ENCODE assay signal across 8 cellular contexts in the genomic region with DNA sequence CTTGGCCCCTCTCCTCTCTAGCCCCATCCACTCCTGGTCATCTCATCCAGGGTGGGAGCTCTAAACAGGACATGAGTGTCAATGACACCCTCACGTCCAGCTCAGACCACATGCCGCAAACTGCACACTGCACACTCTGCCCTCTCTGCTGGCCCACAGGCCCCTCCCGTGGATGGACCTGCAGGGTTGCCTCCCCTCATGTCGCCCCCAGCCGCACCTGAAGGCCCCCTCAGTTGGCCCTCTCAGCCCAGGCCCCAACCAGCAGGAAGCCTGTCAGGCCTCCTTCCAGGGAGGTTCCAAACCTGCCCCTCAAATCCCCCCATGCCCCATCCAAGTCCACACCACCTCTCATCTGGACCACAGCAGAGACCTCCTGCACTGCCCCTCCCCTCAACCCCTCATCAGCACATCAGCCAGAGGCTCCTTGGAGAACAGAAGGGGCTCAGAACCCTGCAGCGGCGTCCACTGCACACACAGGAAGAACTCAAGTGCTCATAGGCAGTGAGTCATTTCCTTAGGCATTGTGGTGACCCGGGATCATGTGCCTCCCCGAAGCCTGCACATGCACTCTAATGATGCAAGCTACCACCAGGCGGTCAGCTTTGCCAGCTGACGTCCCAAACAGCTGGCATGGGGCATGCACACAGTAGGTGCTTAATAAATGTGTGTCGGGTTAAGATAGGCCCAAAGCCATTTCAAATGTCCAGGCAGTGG. TPM values are rescaled to one million over a fixed set of nuclear protein-coding genes. Genes with fewer than 3 reads are reported as not detected.
DNase-seq lines count a peak whose midpoint lies in the region; ATAC-seq and TF ChIP-seq lines count a peak whose summit lies in the region.

No MANE protein-coding gene starts in this region.

- H3K9me3 Mint-ChIP-seq in activated naive CD4-positive, alpha-beta T cell treated with anti-CD3 and anti-CD28 coated beads, Interleukin-2, amount 10 ng/mL, durations not matched to agents 7 days and 5 days: peaks cover 4% of the 10 kb centered on the region

- peaks cover 6% of the 10 kb centered on the region for H3K36me3 Mint-ChIP-seq in activated naive CD4-positive, alpha-beta T cell treated with anti-CD3 and anti-CD28 coated beads, Interleukin-2, amount 10 ng/mL, durations not matched to agents 7 days and 5 days

- WGBS in heart left ventricle, 4 donors: 57 to 70% (median 66%) methylated on average over 9 to 12 of the region's 12 CpGs

- TF ChIP-seq CTCF in heart left ventricle (IDR thresholded peaks at IDR 0.05): no peak

- H3K27me3 ChIP-seq in heart left ventricle: no peaks in the 10 kb centered on the region

- peaks cover 9% of the 10 kb centered on the region for H3K27me3 Mint-ChIP-seq in activated naive CD4-positive, alpha-beta T cell treated with anti-CD3 and anti-CD28 coated beads, Interleukin-2, amount 10 ng/mL, durations not matched to agents 7 days and 5 days

- peaks cover 57% of the 10 kb centered on the region for H3K4me1 Mint-ChIP-seq in activated naive CD4-positive, alpha-beta T cell treated with anti-CD3 and anti-CD28 coated beads, Interleukin-2, amount 10 ng/mL, durations not matched to agents 7 days and 5 days

- H3K27ac ChIP-seq in heart left ventricle: peak overlapping the region in 8 of 12 donors; percentile 22 to 88 (median 58)

- DNase-seq in RKO (ENCODE audit: low spot score) (peak; percentile 97), heart left ventricle (peak; percentile 68 to 82 (median 74)), NCI-H146 (lab: John Stamatoyannopoulos, UW) (no peak), kidney glomerular epithelial cell (lab: John Stamatoyannopoulos, UW) (no peak)
- peak; percentile 75 for DNase-seq in activated naive CD4-positive, alpha-beta T cell treated with anti-CD3 and anti-CD28 coated beads, Interleukin-2, amount 10 ng/mL, durations not matched to agents 7 days and 5 days
- DNase-seq in stimulated activated CD4-positive, alpha-beta T cell treated with anti-CD3 and anti-CD28 coated beads, Interleukin-2, amount 100 ng/mL, for 24 hours: peak; percentile 55 to 58

- peak overlapping the region; percentile 64 for H3K4me3 Mint-ChIP-seq in activated naive CD4-positive, alpha-beta T cell treated with anti-CD3 and anti-CD28 coated beads, Interleukin-2, amount 10 ng/mL, durations not matched to agents 7 days and 5 days

- peak overlapping the region in 1 of 12 donors; percentile 33 for H3K4me3 ChIP-seq in heart left ventricle

- H3K4me1 ChIP-seq in heart left ventricle: peaks cover 0 to 54% (median 17%) of the 10 kb centered on the region in 12 donors

- no peak for TF ChIP-seq POLR2A in heart left ventricle (IDR thresholded peaks at IDR 0.05)

- intact Hi-C loops in heart left ventricle (cut with DNase I): loop anchor here in 4 of 10 donors (10.0 kb wide), 2 partner anchors 594 to 704 kb away; a partner anchor contains a TSS

- ATAC-seq in GM18511 (IDR thresholded peaks at IDR 0.05; ENCODE audit: unreplicated experiment): peak; percentile 30
- peak; percentile 21 to 71 (median 38) for ATAC-seq in heart left ventricle
- ATAC-seq in GM19328 (IDR thresholded peaks at IDR 0.05; ENCODE audit: unreplicated experiment): no peak

- peak overlapping the region; percentile 95 for H3K27ac Mint-ChIP-seq in activated naive CD4-positive, alpha-beta T cell treated with anti-CD3 and anti-CD28 coated beads, Interleukin-2, amount 10 ng/mL, durations not matched to agents 7 days and 5 days

- no peaks in the 10 kb centered on the region for H3K9me3 ChIP-seq in heart left ventricle

- CTCF ChIA-PET in activated naive CD4-positive, alpha-beta T cell treated with anti-CD3 and anti-CD28 coated beads, Interleukin-2, amount 10 ng/mL, durations not matched to agents 7 days and 5 days (lab: Charles Lee): interaction anchor here (1.1 to 1.8 kb wide), 3 partner anchors 10 to 366 kb away, joined by 3 to 6 read pairs (median 5); no protein-coding TSS in a partner anchor

- H3K36me3 ChIP-seq in heart left ventricle: no peaks in the 10 kb centered on the region

RNA-seq across cellular contexts. Expression of a gene that starts 12.9 kb away (rescaled TPM):
- 10 to 100 TPM; 18.8 to 39.1 (median 33.4) TPM for total RNA-seq in heart left ventricle
- polyA plus RNA-seq in heart left ventricle: 10 to 100 TPM; 31.4 to 42.5 TPM

RNA-seq across cellular contexts. Expression of a gene that starts 30.7 kb away (rescaled TPM):
- total RNA-seq in heart left ventricle: 1 to 10 TPM in 3 of 9 donors, under 1 TPM in 4, not detected in 2; 0.40 to 3.2 (median 0.93) TPM
- polyA plus RNA-seq in heart left ventricle: 1 to 10 TPM; 1.5 to 9.2 TPM

Comparison
In these comparisons a context has a peak if more than half of its experiments do, and no peak if none do; other contexts are left out.
1. DNase-seq: peak in RKO (single experiment), activated naive CD4-positive, alpha-beta T cell treated with anti-CD3 and anti-CD28 coated beads, Interleukin-2, amount 10 ng/mL, durations not matched to agents 7 days and 5 days (single experiment), heart left ventricle (5 of 5) and stimulated activated CD4-positive, alpha-beta T cell treated with anti-CD3 and anti-CD28 coated beads, Interleukin-2, amount 100 ng/mL, for 24 hours (2 of 2); none in NCI-H146 (single experiment) and kidney glomerular epithelial cell (single experiment).